In genomic region chrX:40100141-40100536, GRCh38 we compare ENCODE assay signal across 10 cellular contexts. TPM values are rescaled to one million over a fixed set of nuclear protein-coding genes. Genes with fewer than 3 reads are reported as not detected.
DNase-seq lines count a peak whose midpoint lies in the region; ATAC-seq and TF ChIP-seq lines count a peak whose summit lies in the region.
"Had no signal": no experiment of that assay in that cellular context is flagged by ENCODE, and none has a peak within 500 bp of the region (broad histone marks: within the 10 kb centered on the region; RNA-seq: fewer than 3 reads in every experiment).

No MANE protein-coding gene starts in this region.

- no peak overlapping the region for H3K4me3 Mint-ChIP-seq in activated naive CD4-positive, alpha-beta T cell treated with anti-CD3 and anti-CD28 coated beads, Interleukin-2, amount 10 ng/mL, durations not matched to agents 7 days and 5 days
- H3K4me3 Mint-ChIP-seq in type B pancreatic cell, result peak overlapping the region; percentile 89
- peak overlapping the region in 2 of 5 donors; percentile 13 to 74 for H3K4me3 Mint-ChIP-seq in immature natural killer cell

- peak overlapping the region; percentile 26 for H3K9ac ChIP-seq in SK-N-MC (ENCODE audit: insufficient read length)
- H3K9ac ChIP-seq in iPS-18a (ENCODE audit: low read length), result no peak overlapping the region

- peak overlapping the region; percentile 93 for H3K27ac ChIP-seq in SK-N-MC
- H3K27ac ChIP-seq in iPS-18a (ENCODE audit: low read length), result no peak overlapping the region

- no peaks in the 10 kb centered on the region for H3K36me3 ChIP-seq in SK-N-MC (ENCODE audit: insufficient read depth, low read length)
- H3K36me3 ChIP-seq in iPS-18a (ENCODE audit: control insufficient read depth, low read depth, low read length), result no peaks in the 10 kb centered on the region

- H3K36me3 Mint-ChIP-seq in activated naive CD4-positive, alpha-beta T cell treated with anti-CD3 and anti-CD28 coated beads, Interleukin-2, amount 10 ng/mL, durations not matched to agents 7 days and 5 days, result no peaks in the 10 kb centered on the region
- H3K36me3 Mint-ChIP-seq in type B pancreatic cell (no peaks in the 10 kb centered on the region), immature natural killer cell (no peaks in the 10 kb centered on the region)

- no peaks in the 10 kb centered on the region for H3K27me3 Mint-ChIP-seq in activated naive CD4-positive, alpha-beta T cell treated with anti-CD3 and anti-CD28 coated beads, Interleukin-2, amount 10 ng/mL, durations not matched to agents 7 days and 5 days
- H3K27me3 Mint-ChIP-seq in type B pancreatic cell (peaks cover 7% of the 10 kb centered on the region), immature natural killer cell (ENCODE audit: low read depth in 3 of 3) (peaks cover 22 to 32% (median 24%) of the 10 kb centered on the region in 3 donors)

- no peaks in the 10 kb centered on the region for H3K9me3 Mint-ChIP-seq in activated naive CD4-positive, alpha-beta T cell treated with anti-CD3 and anti-CD28 coated beads, Interleukin-2, amount 10 ng/mL, durations not matched to agents 7 days and 5 days
- H3K9me3 Mint-ChIP-seq in type B pancreatic cell (no peaks in the 10 kb centered on the region), immature natural killer cell (peaks cover 0 to 2% (median 0%) of the 10 kb centered on the region in 6 donors)
- H3K9me3 Mint-ChIP-seq: activated naive CD4-positive, alpha-beta T cell treated with anti-CD3 and anti-CD28 coated beads for 36 hours had no signal

- ATAC-seq in GM19455 (IDR thresholded peaks at IDR 0.05; ENCODE audit: unreplicated experiment) (no peak), GM21825 (IDR thresholded peaks at IDR 0.05; ENCODE audit: unreplicated experiment) (no peak)

- H3K4me3 ChIP-seq in SK-N-MC, result peak overlapping the region; percentile 62
- peak overlapping the region; percentile 81 for H3K4me3 ChIP-seq in iPS-18a (ENCODE audit: low read length)

- no peak for DNase-seq in activated naive CD4-positive, alpha-beta T cell treated with anti-CD3 and anti-CD28 coated beads, Interleukin-2, amount 10 ng/mL, durations not matched to agents 7 days and 5 days
- DNase-seq in activated naive CD4-positive, alpha-beta T cell treated with anti-CD3 and anti-CD28 coated beads, Interleukin-2, amount 50 U/mL, for 16 hours, result no peak
- DNase-seq in SK-N-MC (ENCODE audit: low read depth, low spot score) (no peak), type B pancreatic cell (ENCODE audit: extremely low spot score, unreplicated experiment) (no peak), immature natural killer cell (no peak)
- DNase-seq: activated naive CD4-positive, alpha-beta T cell treated with anti-CD3 and anti-CD28 coated beads for 36 hours; NCI-H524 treated with DMSO at 0.1 percent for 48 hours had no signal

- H3K27ac Mint-ChIP-seq in activated naive CD4-positive, alpha-beta T cell treated with anti-CD3 and anti-CD28 coated beads, Interleukin-2, amount 10 ng/mL, durations not matched to agents 7 days and 5 days, result peak overlapping the region; percentile 77
- peak overlapping the region; percentile 27 for H3K27ac Mint-ChIP-seq in type B pancreatic cell
- H3K27ac Mint-ChIP-seq in immature natural killer cell, result peak overlapping the region in 1 of 6 donors; percentile 37
- H3K27ac Mint-ChIP-seq: activated naive CD4-positive, alpha-beta T cell treated with anti-CD3 and anti-CD28 coated beads for 36 hours had no signal

- peaks cover 74% of the 10 kb centered on the region for H3K27me3 ChIP-seq in iPS-18a (ENCODE audit: control insufficient read depth, insufficient read depth, low read length)

- peaks cover 16% of the 10 kb centered on the region for H3K4me1 Mint-ChIP-seq in activated naive CD4-positive, alpha-beta T cell treated with anti-CD3 and anti-CD28 coated beads, Interleukin-2, amount 10 ng/mL, durations not matched to agents 7 days and 5 days
- peaks cover 16% of the 10 kb centered on the region for H3K4me1 Mint-ChIP-seq in type B pancreatic cell (ENCODE audit: unreplicated experiment)
- H3K4me1 Mint-ChIP-seq in immature natural killer cell, result peaks cover 17 to 20% of the 10 kb centered on the region in 2 donors

- H3K4me1 ChIP-seq in iPS-18a (ENCODE audit: control insufficient read depth, low read depth, low read length), result peaks cover 52% of the 10 kb centered on the region

- no peak for TF ChIP-seq CTCF in type B pancreatic cell (conservative IDR thresholded peaks at IDR 0.05)

- H3K9me3 ChIP-seq in SK-N-MC (ENCODE audit: low read depth, low read length) (no peaks in the 10 kb centered on the region), iPS-18a (ENCODE audit: control insufficient read depth, low read depth, low read length) (no peaks in the 10 kb centered on the region)

- CTCF ChIA-PET in activated naive CD4-positive, alpha-beta T cell treated with anti-CD3 and anti-CD28 coated beads, Interleukin-2, amount 10 ng/mL, durations not matched to agents 7 days and 5 days (lab: Charles Lee), result no interaction called here

RNA-seq across cellular contexts. Expression of gene BCOR, which starts 2.4 kb away (rescaled TPM):
- total RNA-seq in type B pancreatic cell (ENCODE audit: low replicate concordance), result 27.2 and 37.3 TPM in 2 replicates
- 1 to 10 TPM in 2 of 3 donors, not detected in 1; 3.4 to 7.2 TPM for polyA plus RNA-seq in immature natural killer cell
